15 cellular contexts compared by ENCODE assay signal in genomic region chr1:208510192-208510952, GRCh38.
DNase-seq lines count a peak whose midpoint lies in the region; ATAC-seq and TF ChIP-seq lines count a peak whose summit lies in the region.
"Had no signal": no experiment of that assay in that cellular context is flagged by ENCODE, and none has a peak within 500 bp of the region (broad histone marks: within the 10 kb centered on the region; RNA-seq: fewer than 3 reads in every experiment).

No MANE protein-coding gene starts in this region.

- no peak overlapping the region for H3K4me3 Mint-ChIP-seq in HFFc6
- H3K4me3 Mint-ChIP-seq: central memory CD8-positive, alpha-beta T cell had no signal

- 75 to 95% methylated on average over 3 to 4 of the region's 5 CpGs for WGBS in gastroesophageal sphincter (ENCODE audit: low coverage in 1 of 2), 2 donors

- TF ChIP-seq POLR2A in gastroesophageal sphincter (IDR thresholded peaks at IDR 0.05), result no peak

- DNase-seq in ACHN (peak; percentile 50), HFFc6 (peak; percentile 80), astrocyte of the spinal cord (ENCODE audit: low read depth, low spot score) (peak; percentile 58), islet precursor cell (peak; percentile 93), NCI-H345 treated with DMSO at 0.1 percent for 48 hours (lab: John Stamatoyannopoulos, UW; ENCODE audit: unreplicated experiment) (no peak)
- DNase-seq in activated naive CD4-positive, alpha-beta T cell treated with anti-CD3 and anti-CD28 coated beads, Interleukin-2, amount 50 U/mL, for 72 hours (ENCODE audit: low spot score in 2 of 2), result no peak
- DNase-seq: erythroblast; NK-92 treated with Interleukin-12 subunit alpha and Interleukin-12 subunit beta, amount 100 ng/mL, for 24 hours; occipital lobe; stomach had no signal

- H3K36me3 Mint-ChIP-seq in HFFc6 (ENCODE audit: low read depth), result no peaks in the 10 kb centered on the region
- H3K36me3 Mint-ChIP-seq in activated naive CD4-positive, alpha-beta T cell treated with anti-CD3 and anti-CD28 coated beads, Interleukin-2, amount 50 U/mL, for 72 hours, result no peaks in the 10 kb centered on the region

- peaks cover under 1% of the 10 kb centered on the region; the same call in 1 of the 2 replicates for H3K9me3 Mint-ChIP-seq in HFFc6
- H3K9me3 Mint-ChIP-seq in activated naive CD4-positive, alpha-beta T cell treated with anti-CD3 and anti-CD28 coated beads, Interleukin-2, amount 50 U/mL, for 72 hours, result no peaks in the 10 kb centered on the region
- H3K9me3 Mint-ChIP-seq: central memory CD8-positive, alpha-beta T cell had no signal

- H3K4me1 ChIP-seq in gastroesophageal sphincter, result no peaks in the 10 kb centered on the region
- H3K4me1 ChIP-seq: A549, stomach had no signal

- H3K27ac Mint-ChIP-seq in HFFc6, result peak overlapping the region; percentile 11; the same call in 1 of the 2 replicates
- no peak overlapping the region for H3K27ac Mint-ChIP-seq in activated naive CD4-positive, alpha-beta T cell treated with anti-CD3 and anti-CD28 coated beads, Interleukin-2, amount 50 U/mL, for 72 hours

- H3K4me1 Mint-ChIP-seq in HFFc6 (ENCODE audit: low read depth), result peaks cover 9% of the 10 kb centered on the region; the same call in 1 of the 2 replicates
- H3K4me1 Mint-ChIP-seq: central memory CD8-positive, alpha-beta T cell had no signal

- H3K9me3 ChIP-seq in gastroesophageal sphincter, result no peaks in the 10 kb centered on the region
- H3K9me3 ChIP-seq: A549, stomach had no signal

- H3K27me3 Mint-ChIP-seq in HFFc6 (ENCODE audit: insufficient read depth), result no peaks in the 10 kb centered on the region; the same call in 1 of the 2 replicates

- no peaks in the 10 kb centered on the region for H3K36me3 ChIP-seq in gastroesophageal sphincter
- H3K36me3 ChIP-seq: stomach had no signal

- ATAC-seq in activated naive CD4-positive, alpha-beta T cell treated with anti-CD3 and anti-CD28 coated beads, Interleukin-2, amount 50 U/mL, for 72 hours, result no peak
- ATAC-seq in gastroesophageal sphincter, result no peak
- no peak for ATAC-seq in GM18519 (IDR thresholded peaks at IDR 0.05; ENCODE audit: low FRiP score, unreplicated experiment)
- ATAC-seq: A549 had no signal

- H3K4me3 ChIP-seq in astrocyte of the spinal cord (ENCODE audit: low read depth, low read length) (no peak overlapping the region), gastroesophageal sphincter (no peak overlapping the region)
- H3K4me3 ChIP-seq: A549, stomach had no signal

- in situ Hi-C loops in ACHN (cut with HindIII; ENCODE audit: low pct_ligation_motif_present, low pct_unique_long_range_greater_than_20kb, low sequenced_read_pairs) (no loop called here), astrocyte of the spinal cord (cut with HindIII; ENCODE audit: low sequenced_read_pairs) (no loop called here)

- no peak for TF ChIP-seq CTCF in HFFc6 (IDR thresholded peaks at IDR 0.05)
- no peak for TF ChIP-seq CTCF in astrocyte of the spinal cord (IDR thresholded peaks at IDR 0.05; ENCODE audit: low read depth, low read length)
- TF ChIP-seq CTCF in gastroesophageal sphincter (IDR thresholded peaks at IDR 0.05), result no peak

- no peak overlapping the region for H3K27ac ChIP-seq in gastroesophageal sphincter
- H3K27ac ChIP-seq: A549, HL-60, stomach had no signal

- TF ChIP-seq EP300 in gastroesophageal sphincter (IDR thresholded peaks at IDR 0.05), result no peak

- no peaks in the 10 kb centered on the region for H3K27me3 ChIP-seq in gastroesophageal sphincter
- H3K27me3 ChIP-seq: stomach had no signal

Comparison
In these comparisons a context has a peak if more than half of its experiments do, and no peak if none do; other contexts are left out.
1. DNase-seq: peak in ACHN (single experiment), HFFc6 (single experiment), astrocyte of the spinal cord (single experiment) and islet precursor cell (single experiment); none in activated naive CD4-positive, alpha-beta T cell treated with anti-CD3 and anti-CD28 coated beads, Interleukin-2, amount 50 U/mL, for 72 hours (0 of 2) and NCI-H345 treated with DMSO at 0.1 percent for 48 hours (single experiment).